Comparison of ENCODE assay signal across 8 cellular contexts in genomic region chr16:983044-984030, GRCh38. TPM values are rescaled to one million over a fixed set of nuclear protein-coding genes. Genes with fewer than 3 reads are reported as not detected.
DNase-seq lines count a peak whose midpoint lies in the region; ATAC-seq and TF ChIP-seq lines count a peak whose summit lies in the region.

No MANE protein-coding gene starts in this region.

- H3K9me3 ChIP-seq in skeletal muscle satellite cell (replicated peaks; ENCODE audit: low read length) = no peaks in the 10 kb centered on the region

- H3K27me3 Mint-ChIP-seq in activated T-cell treated with anti-CD3 and anti-CD28 coated beads, Interleukin-2, amount 50 U/mL, for 4 hours (ENCODE audit: low read depth) = peaks cover 5% of the 10 kb centered on the region
- H3K27me3 Mint-ChIP-seq in activated B cell treated with CpG ODN at 0.5 μM for 24 hours = peaks cover 11% of the 10 kb centered on the region

- DNase-seq in activated T-cell treated with anti-CD3 and anti-CD28 coated beads, Interleukin-2, amount 50 U/mL, for 4 hours = no peak
- DNase-seq in activated T-cell treated with anti-CD3 and anti-CD28 coated beads, Interleukin-2, amount 50 U/mL, for 1 hour = no peak
- DNase-seq in activated B cell treated with CpG ODN at 0.5 μM for 24 hours (no peak), NCI-H2081 (lab: John Stamatoyannopoulos, UW) (no peak), SIG-M5 (lab: John Stamatoyannopoulos, UW) (no peak)
- DNase-seq in stimulated activated CD4-positive, alpha-beta T cell treated with anti-CD3 and anti-CD28 coated beads, Interleukin-1b, Interleukin-23, amount 100 ng/mL, for 48 hours = no peak

- no peak overlapping the region for H3K4me3 ChIP-seq in skeletal muscle satellite cell (ENCODE audit: low read length)

- intact Hi-C loops in activated B cell treated with CpG ODN at 0.5 μM for 24 hours (cut with micrococcal nuclease) = no loop called here

- H3K4me1 ChIP-seq in skeletal muscle satellite cell (ENCODE audit: control insufficient read depth, insufficient read depth, low read length) = no peaks in the 10 kb centered on the region

- H3K4me1 Mint-ChIP-seq in activated T-cell treated with anti-CD3 and anti-CD28 coated beads, Interleukin-2, amount 50 U/mL, for 4 hours (ENCODE audit: low read depth) = peaks cover 9% of the 10 kb centered on the region
- peaks cover 2% of the 10 kb centered on the region for H3K4me1 Mint-ChIP-seq in activated B cell treated with CpG ODN at 0.5 μM for 24 hours

- CTCF ChIA-PET in activated B cell treated with CpG ODN at 0.5 μM for 24 hours (lab: Charles Lee) = no interaction called here

- H3K27ac Mint-ChIP-seq in activated B cell treated with CpG ODN at 0.5 μM for 24 hours = no peak overlapping the region

- H3K4me2 ChIP-seq in skeletal muscle satellite cell (ENCODE audit: low read length) = peak overlapping the region; percentile 63

- H3K4me3 Mint-ChIP-seq in activated T-cell treated with anti-CD3 and anti-CD28 coated beads, Interleukin-2, amount 50 U/mL, for 4 hours = peak overlapping the region; percentile 60
- H3K4me3 Mint-ChIP-seq in activated B cell treated with CpG ODN at 0.5 μM for 24 hours = peak overlapping the region; percentile 59

- H3K9me3 Mint-ChIP-seq in activated T-cell treated with anti-CD3 and anti-CD28 coated beads, Interleukin-2, amount 50 U/mL, for 4 hours = no peaks in the 10 kb centered on the region
- no peaks in the 10 kb centered on the region for H3K9me3 Mint-ChIP-seq in activated B cell treated with CpG ODN at 0.5 μM for 24 hours

- H3K36me3 ChIP-seq in skeletal muscle satellite cell (ENCODE audit: insufficient read depth, low read length) = no peaks in the 10 kb centered on the region

- no peak for TF ChIP-seq CTCF in activated B cell treated with CpG ODN at 0.5 μM for 24 hours (IDR thresholded peaks at IDR 0.05)

- H3K36me3 Mint-ChIP-seq in activated T-cell treated with anti-CD3 and anti-CD28 coated beads, Interleukin-2, amount 50 U/mL, for 4 hours (ENCODE audit: insufficient read depth) = no peaks in the 10 kb centered on the region
- H3K36me3 Mint-ChIP-seq in activated B cell treated with CpG ODN at 0.5 μM for 24 hours (ENCODE audit: low read depth) = no peaks in the 10 kb centered on the region

- H3K9ac ChIP-seq in skeletal muscle satellite cell (ENCODE audit: low read depth, low read length) = no peak overlapping the region

- peaks cover 3% of the 10 kb centered on the region for H3K27me3 ChIP-seq in layer of hippocampus (ENCODE audit: control insufficient read depth, insufficient read depth, low read length)
- peaks cover 70% of the 10 kb centered on the region for H3K27me3 ChIP-seq in skeletal muscle satellite cell (ENCODE audit: control insufficient read depth, insufficient read depth, low read length)

- peak overlapping the region; percentile 68 for H3K27ac ChIP-seq in layer of hippocampus (ENCODE audit: low read depth, low read length)

- POLR2A ChIA-PET in activated B cell treated with CpG ODN at 0.5 μM for 24 hours (lab: Charles Lee) = no interaction called here

- ATAC-seq in activated T-cell treated with anti-CD3 and anti-CD28 coated beads, Interleukin-2, amount 50 U/mL, for 4 hours = no peak
- ATAC-seq in activated B cell treated with CpG ODN at 0.5 μM for 24 hours (ENCODE audit: low read depth) = no peak

RNA-seq across cellular contexts. Expression of gene SOX8, which starts 1.8 kb away (rescaled TPM):
- total RNA-seq in activated T-cell treated with anti-CD3 and anti-CD28 coated beads, Interleukin-2, amount 50 U/mL, for 4 hours = 1 to 10 TPM; 2.6 to 4.0 (median 3.5) TPM
- total RNA-seq in activated B cell treated with CpG ODN at 0.5 μM for 24 hours = 0.18 and 0.27 TPM in 2 replicates
- total RNA-seq in skeletal muscle satellite cell (2012; rRNA removed) = 1.5 and 2.0 TPM in 2 replicates

RNA-seq across cellular contexts. Expression of gene LMF1, which starts 12.6 kb away (rescaled TPM):
- 1 to 10 TPM; 7.7 to 9.9 (median 9.3) TPM for total RNA-seq in activated T-cell treated with anti-CD3 and anti-CD28 coated beads, Interleukin-2, amount 50 U/mL, for 4 hours
- total RNA-seq in activated B cell treated with CpG ODN at 0.5 μM for 24 hours = 30.7 and 36.1 TPM in 2 replicates
- total RNA-seq in skeletal muscle satellite cell (2012; rRNA removed) = 7.6 and 13.3 TPM in 2 replicates
